18 cellular contexts compared by ENCODE assay signal in genomic region chr7:85074016-85074415, GRCh38.
"Had no signal": no experiment of that assay in that cellular context is flagged by ENCODE, and none has a peak within 500 bp of the region (broad histone marks: within the 10 kb centered on the region; RNA-seq: fewer than 3 reads in every experiment).

No MANE protein-coding gene starts in this region.

- H3K36me3 Mint-ChIP-seq: activated naive CD4-positive, alpha-beta T cell treated with anti-CD3 and anti-CD28 coated beads, Interleukin-2, amount 10 ng/mL, durations not matched to agents 7 days and 5 days; immature natural killer cell; naive thymus-derived CD4-positive, alpha-beta T cell; stimulated activated effector memory CD8-positive, alpha-beta T cell treated with anti-CD3 and anti-CD28 coated beads, Interleukin-12 subunit alpha, Interleukin-12 subunit beta, amount 100 ng/mL, for 72 hours; WTC11 had no signal

- H3K4me1 Mint-ChIP-seq: activated CD4-positive, alpha-beta memory T cell treated with anti-CD3 and anti-CD28 coated beads, Interleukin-2, amount 10 ng/mL, durations not matched to agents 7 days and 5 days; activated naive CD4-positive, alpha-beta T cell treated with anti-CD3 and anti-CD28 coated beads, Interleukin-2, amount 10 ng/mL, durations not matched to agents 7 days and 5 days; immature natural killer cell; naive thymus-derived CD4-positive, alpha-beta T cell; stimulated activated effector memory CD8-positive, alpha-beta T cell treated with anti-CD3 and anti-CD28 coated beads, Interleukin-12 subunit alpha, Interleukin-12 subunit beta, amount 100 ng/mL, for 72 hours; T-helper 17 cell had no signal

- H3K27ac ChIP-seq: esophagus squamous epithelium, ovary, sigmoid colon, transverse colon, vagina had no signal

- ATAC-seq: left lobe of liver; naive thymus-derived CD4-positive, alpha-beta T cell; stimulated activated effector memory CD8-positive, alpha-beta T cell treated with anti-CD3 and anti-CD28 coated beads, Interleukin-12 subunit alpha, Interleukin-12 subunit beta, amount 100 ng/mL, for 72 hours; T-helper 17 cell; WTC11 had no signal

- H3K36me3 ChIP-seq: esophagus squamous epithelium, ovary, sigmoid colon, transverse colon, vagina had no signal

- DNase-seq: activated CD4-positive, alpha-beta memory T cell treated with anti-CD3 and anti-CD28 coated beads, Interleukin-2, amount 10 ng/mL, durations not matched to agents 7 days and 5 days; activated CD4-positive, alpha-beta T cell treated with anti-CD3 and anti-CD28 coated beads for 4 hours; activated naive CD4-positive, alpha-beta T cell treated with anti-CD3 and anti-CD28 coated beads, Interleukin-2, amount 10 ng/mL, durations not matched to agents 7 days and 5 days; activated T-cell treated with anti-CD3 and anti-CD28 coated beads, Interleukin-2, amount 50 U/mL, for 24 hours; caudate nucleus; esophagus squamous epithelium; foreskin melanocyte; head of caudate nucleus; immature natural killer cell; naive thymus-derived CD4-positive, alpha-beta T cell; ovary; sigmoid colon; T-helper 17 cell; transverse colon had no signal

- H3K9me3 ChIP-seq: esophagus squamous epithelium, ovary, sigmoid colon, transverse colon, vagina had no signal

- H3K27me3 Mint-ChIP-seq: activated CD4-positive, alpha-beta memory T cell treated with anti-CD3 and anti-CD28 coated beads, Interleukin-2, amount 10 ng/mL, durations not matched to agents 7 days and 5 days; activated naive CD4-positive, alpha-beta T cell treated with anti-CD3 and anti-CD28 coated beads, Interleukin-2, amount 10 ng/mL, durations not matched to agents 7 days and 5 days; activated T-cell treated with anti-CD3 and anti-CD28 coated beads, Interleukin-2, amount 50 U/mL, for 24 hours; naive thymus-derived CD4-positive, alpha-beta T cell; T-helper 17 cell had no signal

- H3K4me1 ChIP-seq: esophagus squamous epithelium, sigmoid colon, transverse colon, vagina had no signal

- H3K27ac Mint-ChIP-seq: activated CD4-positive, alpha-beta memory T cell treated with anti-CD3 and anti-CD28 coated beads, Interleukin-2, amount 10 ng/mL, durations not matched to agents 7 days and 5 days; activated naive CD4-positive, alpha-beta T cell treated with anti-CD3 and anti-CD28 coated beads, Interleukin-2, amount 10 ng/mL, durations not matched to agents 7 days and 5 days; activated T-cell treated with anti-CD3 and anti-CD28 coated beads, Interleukin-2, amount 50 U/mL, for 24 hours; immature natural killer cell; naive thymus-derived CD4-positive, alpha-beta T cell; stimulated activated effector memory CD8-positive, alpha-beta T cell treated with anti-CD3 and anti-CD28 coated beads, Interleukin-12 subunit alpha, Interleukin-12 subunit beta, amount 100 ng/mL, for 72 hours; T-helper 17 cell; WTC11 had no signal

- H3K4me3 ChIP-seq: esophagus squamous epithelium, ovary, sigmoid colon, transverse colon, vagina had no signal

- H3K4me3 Mint-ChIP-seq: activated CD4-positive, alpha-beta memory T cell treated with anti-CD3 and anti-CD28 coated beads, Interleukin-2, amount 10 ng/mL, durations not matched to agents 7 days and 5 days; activated naive CD4-positive, alpha-beta T cell treated with anti-CD3 and anti-CD28 coated beads, Interleukin-2, amount 10 ng/mL, durations not matched to agents 7 days and 5 days; activated T-cell treated with anti-CD3 and anti-CD28 coated beads, Interleukin-2, amount 50 U/mL, for 24 hours; immature natural killer cell; naive thymus-derived CD4-positive, alpha-beta T cell; stimulated activated effector memory CD8-positive, alpha-beta T cell treated with anti-CD3 and anti-CD28 coated beads, Interleukin-12 subunit alpha, Interleukin-12 subunit beta, amount 100 ng/mL, for 72 hours; T-helper 17 cell; WTC11 had no signal

- H3K9me3 Mint-ChIP-seq: activated naive CD4-positive, alpha-beta T cell treated with anti-CD3 and anti-CD28 coated beads, Interleukin-2, amount 10 ng/mL, durations not matched to agents 7 days and 5 days; activated T-cell treated with anti-CD3 and anti-CD28 coated beads, Interleukin-2, amount 50 U/mL, for 24 hours; naive thymus-derived CD4-positive, alpha-beta T cell; WTC11 had no signal

- H3K27me3 ChIP-seq: esophagus squamous epithelium, ovary, sigmoid colon, transverse colon, vagina had no signal
